14 cellular contexts compared by ENCODE assay signal in the genomic region with DNA sequence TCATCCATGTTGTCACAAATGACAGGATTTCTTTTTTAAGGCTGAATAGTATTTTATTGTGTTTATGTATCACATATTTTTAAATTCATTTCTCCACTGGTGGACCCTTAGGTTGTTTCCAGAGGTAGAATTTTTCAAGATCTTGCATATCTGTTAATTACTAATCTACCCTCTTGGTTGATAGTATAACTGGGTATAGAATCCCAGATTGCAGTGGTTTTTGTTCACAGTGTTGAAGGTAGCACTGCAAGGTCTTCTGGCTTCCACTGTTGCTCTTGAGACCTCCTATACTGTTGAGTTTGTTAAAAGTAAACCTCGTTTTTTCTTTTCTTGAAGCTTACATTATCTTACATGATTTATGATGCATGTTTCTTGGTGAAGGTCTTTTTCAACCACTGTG. TPM values are rescaled to one million over a fixed set of nuclear protein-coding genes. Genes with fewer than 3 reads are reported as not detected.
DNase-seq lines count a peak whose midpoint lies in the region; ATAC-seq lines count a peak whose summit lies in the region.
"Had no signal": no experiment of that assay in that cellular context is flagged by ENCODE, and none has a peak within 500 bp of the region (broad histone marks: within the 10 kb centered on the region; RNA-seq: fewer than 3 reads in every experiment).

No MANE protein-coding gene starts in this region.

- no peak overlapping the region for H3K4me3 Mint-ChIP-seq in activated naive CD8-positive, alpha-beta T cell treated with anti-CD3 and anti-CD28 coated beads for 36 hours
- H3K4me3 Mint-ChIP-seq in activated naive CD8-positive, alpha-beta T cell treated with anti-CD3 and anti-CD28 coated beads, Interleukin-2, amount 50 U/mL, for 24 hours = no peak overlapping the region
- peak overlapping the region; percentile 71 for H3K4me3 Mint-ChIP-seq in activated T-helper 17 cell treated with anti-CD3 and anti-CD28 coated beads, Interleukin-2, amount 50 U/mL, for 72 hours
- H3K4me3 Mint-ChIP-seq in central memory CD8-positive, alpha-beta T cell = no peak overlapping the region
- no peak overlapping the region for H3K4me3 Mint-ChIP-seq in stimulated activated effector memory CD8-positive, alpha-beta T cell treated with anti-CD3 and anti-CD28 coated beads, Interleukin-12 subunit alpha, Interleukin-12 subunit beta, amount 100 ng/mL, for 72 hours
- H3K4me3 Mint-ChIP-seq: CD4-positive, alpha-beta memory T cell; GM23338; HFFc6 had no signal

- peaks cover 74% of the 10 kb centered on the region for H3K36me3 Mint-ChIP-seq in activated naive CD8-positive, alpha-beta T cell treated with anti-CD3 and anti-CD28 coated beads for 36 hours
- peaks cover 76% of the 10 kb centered on the region for H3K36me3 Mint-ChIP-seq in activated naive CD8-positive, alpha-beta T cell treated with anti-CD3 and anti-CD28 coated beads, Interleukin-2, amount 50 U/mL, for 24 hours (ENCODE audit: low read depth)
- peaks cover 100% of the 10 kb centered on the region for H3K36me3 Mint-ChIP-seq in activated T-helper 17 cell treated with anti-CD3 and anti-CD28 coated beads, Interleukin-2, amount 50 U/mL, for 72 hours (ENCODE audit: low read depth)
- peaks cover 61% of the 10 kb centered on the region for H3K36me3 Mint-ChIP-seq in central memory CD8-positive, alpha-beta T cell (ENCODE audit: insufficient read depth)
- H3K36me3 Mint-ChIP-seq in stimulated activated effector memory CD8-positive, alpha-beta T cell treated with anti-CD3 and anti-CD28 coated beads, Interleukin-12 subunit alpha, Interleukin-12 subunit beta, amount 100 ng/mL, for 72 hours = peaks cover 100% of the 10 kb centered on the region

- peaks cover 6% of the 10 kb centered on the region for H3K9me3 Mint-ChIP-seq in activated naive CD8-positive, alpha-beta T cell treated with anti-CD3 and anti-CD28 coated beads for 36 hours
- peaks cover 7% of the 10 kb centered on the region for H3K9me3 Mint-ChIP-seq in activated naive CD8-positive, alpha-beta T cell treated with anti-CD3 and anti-CD28 coated beads, Interleukin-2, amount 50 U/mL, for 24 hours
- H3K9me3 Mint-ChIP-seq in activated T-helper 17 cell treated with anti-CD3 and anti-CD28 coated beads, Interleukin-2, amount 50 U/mL, for 72 hours = no peaks in the 10 kb centered on the region
- no peaks in the 10 kb centered on the region for H3K9me3 Mint-ChIP-seq in central memory CD8-positive, alpha-beta T cell
- no peaks in the 10 kb centered on the region for H3K9me3 Mint-ChIP-seq in stimulated activated effector memory CD8-positive, alpha-beta T cell treated with anti-CD3 and anti-CD28 coated beads, Interleukin-12 subunit alpha, Interleukin-12 subunit beta, amount 100 ng/mL, for 72 hours
- H3K9me3 Mint-ChIP-seq: GM23338, HFFc6 had no signal

- peak overlapping the region; percentile 18 for H3K27ac Mint-ChIP-seq in activated naive CD8-positive, alpha-beta T cell treated with anti-CD3 and anti-CD28 coated beads for 36 hours
- no peak overlapping the region for H3K27ac Mint-ChIP-seq in activated naive CD8-positive, alpha-beta T cell treated with anti-CD3 and anti-CD28 coated beads, Interleukin-2, amount 50 U/mL, for 24 hours
- H3K27ac Mint-ChIP-seq in activated T-helper 17 cell treated with anti-CD3 and anti-CD28 coated beads, Interleukin-2, amount 50 U/mL, for 72 hours = peak overlapping the region; percentile 75
- H3K27ac Mint-ChIP-seq in central memory CD8-positive, alpha-beta T cell (ENCODE audit: low read depth) = peak overlapping the region; percentile 1
- H3K27ac Mint-ChIP-seq in stimulated activated effector memory CD8-positive, alpha-beta T cell treated with anti-CD3 and anti-CD28 coated beads, Interleukin-12 subunit alpha, Interleukin-12 subunit beta, amount 100 ng/mL, for 72 hours = peak overlapping the region; percentile 17

- H3K4me1 Mint-ChIP-seq in activated naive CD8-positive, alpha-beta T cell treated with anti-CD3 and anti-CD28 coated beads for 36 hours = peaks cover 39% of the 10 kb centered on the region
- peaks cover 37% of the 10 kb centered on the region for H3K4me1 Mint-ChIP-seq in activated naive CD8-positive, alpha-beta T cell treated with anti-CD3 and anti-CD28 coated beads, Interleukin-2, amount 50 U/mL, for 24 hours
- peaks cover 34% of the 10 kb centered on the region for H3K4me1 Mint-ChIP-seq in activated T-helper 17 cell treated with anti-CD3 and anti-CD28 coated beads, Interleukin-2, amount 50 U/mL, for 72 hours
- H3K4me1 Mint-ChIP-seq in central memory CD8-positive, alpha-beta T cell = peaks cover 49% of the 10 kb centered on the region
- H3K4me1 Mint-ChIP-seq in stimulated activated effector memory CD8-positive, alpha-beta T cell treated with anti-CD3 and anti-CD28 coated beads, Interleukin-12 subunit alpha, Interleukin-12 subunit beta, amount 100 ng/mL, for 72 hours = peaks cover 58% of the 10 kb centered on the region
- H3K4me1 Mint-ChIP-seq: GM23338 had no signal

- ATAC-seq in activated naive CD8-positive, alpha-beta T cell treated with anti-CD3 and anti-CD28 coated beads, Interleukin-2, amount 50 U/mL, for 24 hours = no peak
- no peak for ATAC-seq in activated T-helper 17 cell treated with anti-CD3 and anti-CD28 coated beads, Interleukin-2, amount 50 U/mL, for 72 hours (replicated peaks)
- ATAC-seq in central memory CD8-positive, alpha-beta T cell (replicated peaks; ENCODE audit: extremely low read depth, poor library complexity, severe bottlenecking) = no peak
- ATAC-seq in stimulated activated effector memory CD8-positive, alpha-beta T cell treated with anti-CD3 and anti-CD28 coated beads, Interleukin-12 subunit alpha, Interleukin-12 subunit beta, amount 100 ng/mL, for 72 hours = no peak
- ATAC-seq in HG03378 (IDR thresholded peaks at IDR 0.05; ENCODE audit: unreplicated experiment) = no peak
- ATAC-seq: GM23338 had no signal

- no peaks in the 10 kb centered on the region for H3K27me3 Mint-ChIP-seq in activated naive CD8-positive, alpha-beta T cell treated with anti-CD3 and anti-CD28 coated beads for 36 hours
- H3K27me3 Mint-ChIP-seq in activated naive CD8-positive, alpha-beta T cell treated with anti-CD3 and anti-CD28 coated beads, Interleukin-2, amount 50 U/mL, for 24 hours = no peaks in the 10 kb centered on the region
- H3K27me3 Mint-ChIP-seq in activated T-helper 17 cell treated with anti-CD3 and anti-CD28 coated beads, Interleukin-2, amount 50 U/mL, for 72 hours = no peaks in the 10 kb centered on the region
- H3K27me3 Mint-ChIP-seq in central memory CD8-positive, alpha-beta T cell = no peaks in the 10 kb centered on the region
- H3K27me3 Mint-ChIP-seq: CD4-positive, alpha-beta memory T cell had no signal

- no peak for DNase-seq in activated naive CD8-positive, alpha-beta T cell treated with anti-CD3 and anti-CD28 coated beads for 36 hours
- DNase-seq in activated naive CD8-positive, alpha-beta T cell treated with anti-CD3 and anti-CD28 coated beads, Interleukin-2, amount 50 U/mL, for 24 hours = no peak
- DNase-seq in central memory CD8-positive, alpha-beta T cell (ENCODE audit: low spot score in 2 of 2) = no peak
- DNase-seq in stimulated activated effector memory CD8-positive, alpha-beta T cell treated with anti-CD3 and anti-CD28 coated beads, Interleukin-12 subunit alpha, Interleukin-12 subunit beta, amount 100 ng/mL, for 72 hours (ENCODE audit: low spot score in 2 of 2) = no peak
- no peak for DNase-seq in DMS153 treated with DMSO at 0.1 percent for 48 hours (lab: John Stamatoyannopoulos, UW; ENCODE audit: unreplicated experiment)
- DNase-seq: C1 segment of cervical spinal cord; Calu3; CD4-positive, alpha-beta memory T cell; COR-L47; DND-41; HFFc6 had no signal

RNA-seq across cellular contexts. Expression of gene CDC5L, which starts 22.9 kb away (rescaled TPM):
- 10 to 100 TPM; 26.9 to 27.7 TPM for total RNA-seq in activated naive CD8-positive, alpha-beta T cell treated with anti-CD3 and anti-CD28 coated beads for 36 hours
- total RNA-seq in activated T-helper 17 cell treated with anti-CD3 and anti-CD28 coated beads, Interleukin-2, amount 50 U/mL, for 72 hours = 10 to 100 TPM; 25.8 to 26.0 TPM
